ENCODE assay signal across 8 cellular contexts in genomic region chr17:7840875-7841274, GRCh38. TPM values are rescaled to one million over a fixed set of nuclear protein-coding genes. Genes with fewer than 3 reads are reported as not detected.
A peak's percentile ranks its signal among the peaks of the same experiment; 100 is the strongest.
DNase-seq lines count a peak whose midpoint lies in the region; ATAC-seq and TF ChIP-seq lines count a peak whose summit lies in the region.

No MANE protein-coding gene starts in this region.

- no peaks in the 10 kb centered on the region for H3K9me3 Mint-ChIP-seq in T-helper 2 cell treated with Interferon-gamma antibody and Interleukin-4, amounts not matched to agents 5 μg/mL and 100 μg/mL, for 36 hours
- no peaks in the 10 kb centered on the region for H3K9me3 Mint-ChIP-seq in activated naive CD8-positive, alpha-beta T cell treated with anti-CD3 and anti-CD28 coated beads for 36 hours

- H3K4me3 Mint-ChIP-seq in T-helper 2 cell treated with Interferon-gamma antibody and Interleukin-4, amounts not matched to agents 5 μg/mL and 100 μg/mL, for 36 hours: peak overlapping the region; percentile 85
- peak overlapping the region; percentile 84 for H3K4me3 Mint-ChIP-seq in activated naive CD8-positive, alpha-beta T cell treated with anti-CD3 and anti-CD28 coated beads for 36 hours

- H3K27ac Mint-ChIP-seq in T-helper 2 cell treated with Interferon-gamma antibody and Interleukin-4, amounts not matched to agents 5 μg/mL and 100 μg/mL, for 36 hours: peak overlapping the region; percentile 91
- H3K27ac Mint-ChIP-seq in activated naive CD8-positive, alpha-beta T cell treated with anti-CD3 and anti-CD28 coated beads for 36 hours: peak overlapping the region; percentile 90

- intact Hi-C loops in left colon (cut with DNase I, micrococcal nuclease): no loop called here

- no peak for DNase-seq in T-helper 2 cell treated with Interferon-gamma antibody and Interleukin-4, amounts not matched to agents 5 μg/mL and 100 μg/mL, for 36 hours (ENCODE audit: low spot score)
- DNase-seq in T-helper 2 cell: no peak
- no peak for DNase-seq in activated naive CD8-positive, alpha-beta T cell treated with anti-CD3 and anti-CD28 coated beads for 36 hours
- DNase-seq in kidney epithelial cell (ENCODE audit: low read depth): no peak
- no peak for DNase-seq in substantia nigra (lab: John Stamatoyannopoulos, UW)
- DNase-seq in OCI-M1 (lab: John Stamatoyannopoulos, UW): no peak
- DNase-seq in left colon: no peak

- H3K27ac ChIP-seq in substantia nigra (ENCODE audit: low read depth, low read length, poor library complexity, severe bottlenecking): peak overlapping the region; percentile 98

- peaks cover 62% of the 10 kb centered on the region for H3K4me1 Mint-ChIP-seq in T-helper 2 cell treated with Interferon-gamma antibody and Interleukin-4, amounts not matched to agents 5 μg/mL and 100 μg/mL, for 36 hours (ENCODE audit: low read depth)
- H3K4me1 Mint-ChIP-seq in activated naive CD8-positive, alpha-beta T cell treated with anti-CD3 and anti-CD28 coated beads for 36 hours: peaks cover 64% of the 10 kb centered on the region

- H3K4me3 ChIP-seq in kidney epithelial cell (ENCODE audit: low read depth, low read length): peak overlapping the region; percentile 68

- ATAC-seq in left colon (no peak), GM21529 (IDR thresholded peaks at IDR 0.05; ENCODE audit: unreplicated experiment) (no peak)

- peaks cover 2% of the 10 kb centered on the region for H3K36me3 ChIP-seq in kidney epithelial cell (ENCODE audit: control insufficient read depth, insufficient read depth, low read length)

- TF ChIP-seq CTCF in kidney epithelial cell (IDR thresholded peaks at IDR 0.05; ENCODE audit: insufficient read depth, low read length, poor library complexity, severe bottlenecking): no peak

- no peaks in the 10 kb centered on the region for H3K27me3 ChIP-seq in kidney epithelial cell (ENCODE audit: control insufficient read depth, insufficient read depth, low read length)

- H3K36me3 Mint-ChIP-seq in T-helper 2 cell treated with Interferon-gamma antibody and Interleukin-4, amounts not matched to agents 5 μg/mL and 100 μg/mL, for 36 hours (ENCODE audit: low read depth): no peaks in the 10 kb centered on the region
- peaks cover 16% of the 10 kb centered on the region for H3K36me3 Mint-ChIP-seq in activated naive CD8-positive, alpha-beta T cell treated with anti-CD3 and anti-CD28 coated beads for 36 hours

- no peaks in the 10 kb centered on the region for H3K27me3 Mint-ChIP-seq in T-helper 2 cell treated with Interferon-gamma antibody and Interleukin-4, amounts not matched to agents 5 μg/mL and 100 μg/mL, for 36 hours (ENCODE audit: low read depth)
- H3K27me3 Mint-ChIP-seq in activated naive CD8-positive, alpha-beta T cell treated with anti-CD3 and anti-CD28 coated beads for 36 hours: no peaks in the 10 kb centered on the region

RNA-seq across cellular contexts. Expression of gene KDM6B, which starts 6.9 kb away (rescaled TPM):
- 10 to 100 TPM; 44.5 to 47.6 TPM for total RNA-seq in activated naive CD8-positive, alpha-beta T cell treated with anti-CD3 and anti-CD28 coated beads for 36 hours
- total RNA-seq in kidney epithelial cell (15.6 and 20.4 TPM in 2 replicates), left colon (10 to 100 TPM; 49.5 to 50.4 TPM)

RNA-seq across cellular contexts. Expression of gene TMEM88, which starts 14.0 kb away (rescaled TPM):
- total RNA-seq in activated naive CD8-positive, alpha-beta T cell treated with anti-CD3 and anti-CD28 coated beads for 36 hours: 1 to 10 TPM; 4.2 to 4.8 TPM
- 3.5 and 4.3 TPM in 2 replicates for total RNA-seq in kidney epithelial cell
- total RNA-seq in left colon: 1 to 10 TPM; 3.8 to 6.1 TPM

RNA-seq across cellular contexts. Expression of gene NAA38, which starts 16.5 kb away (rescaled TPM):
- 10 to 100 TPM; 65.2 to 66.6 TPM for total RNA-seq in activated naive CD8-positive, alpha-beta T cell treated with anti-CD3 and anti-CD28 coated beads for 36 hours
- total RNA-seq in kidney epithelial cell: 50.5 and 51.0 TPM in 2 replicates
- 10 to 100 TPM; 49.7 to 83.0 TPM for total RNA-seq in left colon

RNA-seq across cellular contexts. Expression of gene CYB5D1, which starts 16.9 kb away (rescaled TPM):
- total RNA-seq in activated naive CD8-positive, alpha-beta T cell treated with anti-CD3 and anti-CD28 coated beads for 36 hours: 10 to 100 TPM; 18.6 to 20.1 TPM
- total RNA-seq in kidney epithelial cell (5.3 and 7.4 TPM in 2 replicates), left colon (1 to 10 TPM; 8.3 to 9.0 TPM)

RNA-seq across cellular contexts. Expression of gene CHD3, which starts 47.7 kb away (rescaled TPM):
- total RNA-seq in activated naive CD8-positive, alpha-beta T cell treated with anti-CD3 and anti-CD28 coated beads for 36 hours: 100 to 1,000 TPM; 123 to 129 TPM
- 36.2 and 42.4 TPM in 2 replicates for total RNA-seq in kidney epithelial cell
- total RNA-seq in left colon: 10 to 100 TPM; 51.3 to 51.9 TPM
